ENCODE assay signal across 1 cellular context in genomic region chr20:5024103-5024502, GRCh38.
TF ChIP-seq lines count a peak whose summit lies in the region.

No MANE protein-coding gene starts in this region.

TF ChIP-seq in GM23338, 12 proteins besides CTCF, POLR2A, EP300 and RAD21 (continued from another document):
- TF ChIP-seq ETS1 (IDR thresholded peaks at IDR 0.05) = no peak
- no peak for TF ChIP-seq ZNF462 (CRISPR knock-in tag; IDR thresholded peaks at IDR 0.05)
- TF ChIP-seq ZNF114 (CRISPR knock-in tag; IDR thresholded peaks at IDR 0.05) = no peak
- TF ChIP-seq EZH2phosphoT487 (IDR thresholded peaks at IDR 0.05; ENCODE audit: unreplicated experiment) = no peak
- no peak for TF ChIP-seq ZNF331 (CRISPR knock-in tag; IDR thresholded peaks at IDR 0.05; ENCODE audit: low read depth)
- no peak for TF ChIP-seq JUNB (IDR thresholded peaks at IDR 0.05; ENCODE audit: unreplicated experiment)
- TF ChIP-seq STAT1 (IDR thresholded peaks at IDR 0.05; ENCODE audit: unreplicated experiment) = no peak
